Comparison of ENCODE assay signal across 20 cellular contexts in genomic region chr4:41161355-41161754, GRCh38. TPM values are rescaled to one million over a fixed set of nuclear protein-coding genes. Genes with fewer than 3 reads are reported as not detected.
DNase-seq lines count a peak whose midpoint lies in the region; ATAC-seq and TF ChIP-seq lines count a peak whose summit lies in the region.
"Had no signal": no experiment of that assay in that cellular context is flagged by ENCODE, and none has a peak within 500 bp of the region (broad histone marks: within the 10 kb centered on the region; RNA-seq: fewer than 3 reads in every experiment).

No MANE protein-coding gene starts in this region.

- H3K4me3 Mint-ChIP-seq in CD8-positive, alpha-beta memory T cell: no peak overlapping the region
- H3K4me3 Mint-ChIP-seq: B cell, GM23338 had no signal

- no peak overlapping the region for H2AFZ ChIP-seq in SK-N-SH (ENCODE audit: low read depth)
- H2AFZ ChIP-seq: GM23338 had no signal

- TF ChIP-seq CTCF in SK-N-SH (IDR thresholded peaks at IDR 0.05) (no peak), RWPE2 (IDR thresholded peaks at IDR 0.05; ENCODE audit: poor library complexity, severe bottlenecking) (no peak), foreskin keratinocyte (conservative IDR thresholded peaks at IDR 0.05) (no peak), dorsolateral prefrontal cortex (IDR thresholded peaks at IDR 0.05 in 54 of 56, conservative IDR thresholded peaks at IDR 0.05 in 2 of 56; ENCODE audit: low read depth in 1 of 56, partially characterized antibody in 56 of 56) (no peak)

- no peaks in the 10 kb centered on the region for H4K20me1 ChIP-seq in SK-N-SH (ENCODE audit: insufficient read depth)

- peaks cover 0 to 6% (median 4%) of the 10 kb centered on the region in 5 donors for H3K9me3 Mint-ChIP-seq in CD8-positive, alpha-beta memory T cell
- H3K9me3 Mint-ChIP-seq: GM23338 had no signal

- H3K4me3 ChIP-seq in SK-N-SH (ENCODE audit: low read depth in 2 of 2, low read length in 1 of 2) (no peak overlapping the region), RWPE2 (ENCODE audit: severe bottlenecking) (no peak overlapping the region), skeletal muscle satellite cell (ENCODE audit: low read length) (no peak overlapping the region), dorsolateral prefrontal cortex (no peak overlapping the region)
- H3K4me3 ChIP-seq in CD8-positive, alpha-beta memory T cell (ENCODE audit: low read length): no peak overlapping the region
- H3K4me3 ChIP-seq: GM23338, K562, SJCRH30 had no signal

- POLR2A ChIA-PET in SK-N-SH (lab: Yijun Ruan, JAX): no interaction called here
- POLR2A ChIA-PET in CD8-positive, alpha-beta memory T cell (lab: Charles Lee): no interaction called here

- H3K4me1 Mint-ChIP-seq in CD8-positive, alpha-beta memory T cell: no peaks in the 10 kb centered on the region
- H3K4me1 Mint-ChIP-seq: B cell had no signal

- H3K36me3 Mint-ChIP-seq in CD8-positive, alpha-beta memory T cell: no peaks in the 10 kb centered on the region

- H3K27me3 ChIP-seq in SK-N-SH (ENCODE audit: insufficient read depth) (no peaks in the 10 kb centered on the region), RWPE2 (ENCODE audit: insufficient read depth, poor library complexity, severe bottlenecking) (no peaks in the 10 kb centered on the region), foreskin keratinocyte (no peaks in the 10 kb centered on the region), skeletal muscle satellite cell (ENCODE audit: control insufficient read depth, insufficient read depth, low read length) (no peaks in the 10 kb centered on the region), dorsolateral prefrontal cortex (no peaks in the 10 kb centered on the region)
- no peaks in the 10 kb centered on the region for H3K27me3 ChIP-seq in CD8-positive, alpha-beta memory T cell (ENCODE audit: insufficient read depth, low read length, poor library complexity, severe bottlenecking)
- H3K27me3 ChIP-seq: SJCRH30 had no signal

- H3K79me2 ChIP-seq in SK-N-SH (ENCODE audit: insufficient read depth): peaks cover 86% of the 10 kb centered on the region

- intact Hi-C loops in dorsolateral prefrontal cortex (cut with DNase I): no loop called here

- H3K36me3 ChIP-seq in SK-N-SH (replicated peaks in 1 of 2; ENCODE audit: control insufficient read depth in 1 of 2, insufficient read depth in 2 of 2, low read length in 1 of 2) (no peaks in the 10 kb centered on the region), RWPE2 (ENCODE audit: low read depth) (no peaks in the 10 kb centered on the region), skeletal muscle satellite cell (ENCODE audit: insufficient read depth, low read length) (peaks cover 6% of the 10 kb centered on the region)
- H3K36me3 ChIP-seq in CD8-positive, alpha-beta memory T cell (ENCODE audit: insufficient read depth, low read length): no peaks in the 10 kb centered on the region
- H3K36me3 ChIP-seq: SJCRH30 had no signal

- ATAC-seq in SK-N-SH treated with all-trans-retinoic acid at 6 μM for 48 hours (no peak), RWPE2 (ENCODE audit: low read depth) (no peak), foreskin keratinocyte (no peak)
- ATAC-seq: GM23338, K562 had no signal

- H3K27ac ChIP-seq in SK-N-SH (ENCODE audit: low read depth in 2 of 2, low read length in 1 of 2) (peak overlapping the region; percentile 78 to 93; a peak in 3 of 4 replicates), RWPE2 (ENCODE audit: poor library complexity, severe bottlenecking) (peak overlapping the region; percentile 99), foreskin keratinocyte (peak overlapping the region; percentile 24), dorsolateral prefrontal cortex (no peak overlapping the region)
- no peak overlapping the region for H3K27ac ChIP-seq in CD8-positive, alpha-beta memory T cell (ENCODE audit: low read depth, low read length)
- H3K27ac ChIP-seq: 22Rv1 had no signal

- TF ChIP-seq EP300 in SK-N-SH (IDR thresholded peaks at IDR 0.05; ENCODE audit: borderline replicate concordance in 1 of 2, low read depth in 1 of 2, low read length in 1 of 2): no peak

- H3K4me1 ChIP-seq in SK-N-SH (ENCODE audit: control insufficient read depth in 1 of 2, insufficient read depth in 2 of 2, low read depth in 1 of 2, low read length in 1 of 2): peaks cover 0 to 35% of the 10 kb centered on the region in 2 experiments; a peak in 1 of 4 replicates
- peaks cover 75% of the 10 kb centered on the region for H3K4me1 ChIP-seq in RWPE2 (ENCODE audit: insufficient read depth, poor library complexity, severe bottlenecking)
- H3K4me1 ChIP-seq in foreskin keratinocyte: peaks cover 54% of the 10 kb centered on the region
- H3K4me1 ChIP-seq in skeletal muscle satellite cell (ENCODE audit: control insufficient read depth, insufficient read depth, low read length): peaks cover 54% of the 10 kb centered on the region
- no peaks in the 10 kb centered on the region for H3K4me1 ChIP-seq in CD8-positive, alpha-beta memory T cell (ENCODE audit: insufficient read depth, low read length)

- no peaks in the 10 kb centered on the region for H3K9me3 ChIP-seq in SK-N-SH
- H3K9me3 ChIP-seq in RWPE2 (ENCODE audit: severe bottlenecking): no peaks in the 10 kb centered on the region
- no peaks in the 10 kb centered on the region for H3K9me3 ChIP-seq in skeletal muscle satellite cell (replicated peaks; ENCODE audit: low read length)
- H3K9me3 ChIP-seq in CD8-positive, alpha-beta memory T cell (ENCODE audit: low read length): no peaks in the 10 kb centered on the region
- H3K9me3 ChIP-seq: SJCRH30 had no signal

- H3K9me2 ChIP-seq in SK-N-SH: no peaks in the 10 kb centered on the region

- DNase-seq in SK-N-SH (no peak), RWPE2 (ENCODE audit: low spot score) (no peak), foreskin keratinocyte (no peak), dorsolateral prefrontal cortex (no peak)
- DNase-seq in stimulated activated CD4-positive, alpha-beta T cell treated with anti-CD3 and anti-CD28 coated beads, Interleukin-2, amount 100 ng/mL, for 24 hours: no peak
- DNase-seq in CD8-positive, alpha-beta memory T cell: no peak
- DNase-seq: COR-L47, DMS153, GDM1, NCI-H1105 treated with DMSO at 0.1 percent for 48 hours, NCI-H1694, OCI-M1, RPMI8226 had no signal

- 86% methylated on average over 3 of the region's 3 CpGs for WGBS in SK-N-SH (ENCODE audit: low lambda C conversion rate)

- CTCF ChIA-PET in SK-N-SH (lab: Yijun Ruan, JAX): interaction anchor here (0.6 kb wide), 1 partner anchor 726 kb away, joined by 3 read pairs; no protein-coding TSS in a partner anchor
- CTCF ChIA-PET in CD8-positive, alpha-beta memory T cell (lab: Charles Lee): no interaction called here

- no peak overlapping the region for H3K27ac Mint-ChIP-seq in CD8-positive, alpha-beta memory T cell
- H3K27ac Mint-ChIP-seq: B cell, GM23338 had no signal

- H3K9ac ChIP-seq in SK-N-SH (peak overlapping the region; percentile 58; the same call in 1 of the 2 replicates), skeletal muscle satellite cell (ENCODE audit: low read depth, low read length) (peak overlapping the region; percentile 64)

- TF ChIP-seq RAD21 in SK-N-SH (IDR thresholded peaks at IDR 0.05; ENCODE audit: low read length): no peak

- 0 out of 2 replicates have a peak overlapping the region, but pooled peaks have one; percentile 5 for H3K4me2 ChIP-seq in SK-N-SH
- H3K4me2 ChIP-seq in skeletal muscle satellite cell (ENCODE audit: low read length): peak overlapping the region; percentile 71
- H3K4me2 ChIP-seq: GM23338 had no signal

- H3K27me3 Mint-ChIP-seq in CD8-positive, alpha-beta memory T cell: no peaks in the 10 kb centered on the region

- peaks cover 48% of the 10 kb centered on the region for H3F3A ChIP-seq in SK-N-SH (replicated peaks; ENCODE audit: insufficient read depth)

TF ChIP-seq in SK-N-SH, 30 proteins besides CTCF, POLR2A, EP300 and RAD21:
- TF ChIP-seq TAF1 (IDR thresholded peaks at IDR 0.05; ENCODE audit: borderline replicate concordance, low read depth, low read length): no peak
- TF ChIP-seq JUND (IDR thresholded peaks at IDR 0.05): no peak
- TF ChIP-seq NFIC (IDR thresholded peaks at IDR 0.05; ENCODE audit: borderline replicate concordance): no peak
- TF ChIP-seq FOXJ3 (CRISPR knock-in tag; IDR thresholded peaks at IDR 0.05): no peak
- no peak for TF ChIP-seq RCOR1 (IDR thresholded peaks at IDR 0.05; ENCODE audit: low read length)
- no peak for TF ChIP-seq RFX5 (IDR thresholded peaks at IDR 0.05; ENCODE audit: low read length)
- TF ChIP-seq SMC3 (IDR thresholded peaks at IDR 0.05; ENCODE audit: low read depth, low read length): no peak

TF ChIP-seq in SK-N-SH treated with all-trans-retinoic acid at 6 μM for 48 hours, 23 proteins besides CTCF, POLR2A, EP300 and RAD21 (continues in another document):
- TF ChIP-seq OSR1 (CRISPR knock-in tag; IDR thresholded peaks at IDR 0.05) (no peak), ZNF70 (CRISPR knock-in tag; IDR thresholded peaks at IDR 0.05) (no peak)
- TF ChIP-seq, protein P1, sequence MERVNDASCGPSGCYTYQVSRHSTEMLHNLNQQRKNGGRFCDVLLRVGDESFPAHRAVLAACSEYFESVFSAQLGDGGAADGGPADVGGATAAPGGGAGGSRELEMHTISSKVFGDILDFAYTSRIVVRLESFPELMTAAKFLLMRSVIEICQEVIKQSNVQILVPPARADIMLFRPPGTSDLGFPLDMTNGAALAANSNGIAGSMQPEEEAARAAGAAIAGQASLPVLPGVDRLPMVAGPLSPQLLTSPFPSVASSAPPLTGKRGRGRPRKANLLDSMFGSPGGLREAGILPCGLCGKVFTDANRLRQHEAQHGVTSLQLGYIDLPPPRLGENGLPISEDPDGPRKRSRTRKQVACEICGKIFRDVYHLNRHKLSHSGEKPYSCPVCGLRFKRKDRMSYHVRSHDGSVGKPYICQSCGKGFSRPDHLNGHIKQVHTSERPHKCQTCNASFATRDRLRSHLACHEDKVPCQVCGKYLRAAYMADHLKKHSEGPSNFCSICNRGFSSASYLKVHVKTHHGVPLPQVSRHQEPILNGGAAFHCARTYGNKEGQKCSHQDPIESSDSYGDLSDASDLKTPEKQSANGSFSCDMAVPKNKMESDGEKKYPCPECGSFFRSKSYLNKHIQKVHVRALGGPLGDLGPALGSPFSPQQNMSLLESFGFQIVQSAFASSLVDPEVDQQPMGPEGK (CRISPR knock-in tag; IDR thresholded peaks at IDR 0.05; ENCODE audit: borderline replicate concordance): no peak

RNA-seq across cellular contexts. Expression of gene APBB2, which starts 53.0 kb away (rescaled TPM):
- polyA plus RNA-seq in SK-N-SH (2012; rRNA removed) (49.8 and 56.6 TPM in 2 replicates), foreskin keratinocyte (11.3 and 12.1 TPM in 2 replicates)
- polyA plus RNA-seq in SK-N-SH (2012; cell fraction: cytosol; rRNA removed): 42.3 and 54.5 TPM in 2 replicates
- polyA plus RNA-seq in SK-N-SH (2012; cell fraction: nucleus; rRNA removed): 71.4 and 112 TPM in 2 replicates
- total RNA-seq in foreskin keratinocyte (52.4 and 52.6 TPM in 2 replicates), dorsolateral prefrontal cortex (100 to 1,000 TPM in 78 of 120 experiments, 10 to 100 TPM in 42; 71.7 to 260 (median 112) TPM)
- total RNA-seq in skeletal muscle satellite cell (2012; rRNA removed): 42.2 and 47.7 TPM in 2 replicates
- 1 to 10 TPM in 1 of 2 experiments, under 1 TPM in 1; 0.86 to 1.1 TPM for total RNA-seq in CD8-positive, alpha-beta memory T cell
- not detected for polyA plus RNA-seq in CD8-positive, alpha-beta memory T cell

Comparison
In these comparisons a context has a peak if more than half of its experiments do, and no peak if none do; other contexts are left out.
1. H3K27ac ChIP-seq: peak in SK-N-SH (2 of 2), RWPE2 (single experiment) and foreskin keratinocyte (single experiment); none in CD8-positive, alpha-beta memory T cell (single experiment) and dorsolateral prefrontal cortex (0 of 59).
2. RNA of gene APBB2, which starts 53.0 kb away (total RNA-seq): 71.7 to 260 TPM in dorsolateral prefrontal cortex and 52.4 to 52.6 TPM in foreskin keratinocyte; 0.86 to 1.1 TPM in CD8-positive, alpha-beta memory T cell; every median in the first group is over 10 times any median in the second.